21 cellular contexts compared by ENCODE assay signal in the genomic region with DNA sequence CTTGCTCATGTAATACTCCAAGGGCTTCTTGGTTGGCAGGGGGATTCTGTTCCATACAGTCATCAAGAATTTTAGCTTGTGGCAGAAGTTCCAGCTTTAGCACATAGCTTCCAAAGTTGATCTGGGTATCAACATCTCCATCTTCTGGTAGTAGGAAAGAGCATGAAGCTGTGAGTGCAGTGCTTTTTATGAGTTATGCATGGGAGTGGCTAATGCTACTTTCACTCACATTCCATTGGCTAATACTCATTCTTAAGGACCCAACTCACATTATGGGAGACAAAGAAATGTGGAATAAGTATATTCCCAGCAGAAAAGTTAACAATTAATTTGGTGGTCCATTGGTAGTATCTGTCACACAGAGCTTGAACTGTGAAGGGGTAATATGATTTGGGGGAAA.
"Had no signal": no experiment of that assay in that cellular context is flagged by ENCODE, and none has a peak within 500 bp of the region (broad histone marks: within the 10 kb centered on the region; RNA-seq: fewer than 3 reads in every experiment).

No MANE protein-coding gene starts in this region.

- H3K36me3 ChIP-seq: left lung, neutrophil, thyroid gland had no signal

- H3K36me3 Mint-ChIP-seq: activated CD4-positive, alpha-beta memory T cell treated with anti-CD3 and anti-CD28 coated beads for 36 hours; activated CD8-positive, alpha-beta memory T cell treated with anti-CD3 and anti-CD28 coated beads, Interleukin-2, amount 10 ng/mL, durations not matched to agents 7 days and 5 days; brain; natural killer cell; stimulated activated naive B cell treated with anti-CD40 and anti-IgM and Interleukin-4, amounts not matched to agents 10 μg/mL and 1 μg/mL and 100 μg/mL, for 72 hours had no signal

- H3K4me3 ChIP-seq: coronary artery, left lung, thyroid gland had no signal

- H3K27me3 Mint-ChIP-seq: brain had no signal

- H3K9me3 ChIP-seq: left lung, neutrophil, thyroid gland had no signal

- H3K4me1 Mint-ChIP-seq: activated CD4-positive, alpha-beta T cell treated with anti-CD3 and anti-CD28 coated beads for 36 hours; activated CD8-positive, alpha-beta memory T cell treated with anti-CD3 and anti-CD28 coated beads, Interleukin-2, amount 10 ng/mL, durations not matched to agents 7 days and 5 days; brain; central memory CD8-positive, alpha-beta T cell; natural killer cell; stimulated activated naive B cell treated with anti-CD40 and anti-IgM and Interleukin-4, amounts not matched to agents 10 μg/mL and 1 μg/mL and 100 μg/mL, for 72 hours; T-helper 17 cell had no signal

- ATAC-seq: activated CD4-positive, alpha-beta T cell treated with anti-CD3 and anti-CD28 coated beads for 36 hours; activated CD8-positive, alpha-beta memory T cell treated with anti-CD3 and anti-CD28 coated beads, Interleukin-2, amount 10 ng/mL, durations not matched to agents 7 days and 5 days; left lung; natural killer cell; stimulated activated naive B cell treated with anti-CD40 and anti-IgM and Interleukin-4, amounts not matched to agents 10 μg/mL and 1 μg/mL and 100 μg/mL, for 72 hours; T-helper 17 cell had no signal

- H3K27ac Mint-ChIP-seq: activated CD4-positive, alpha-beta memory T cell treated with anti-CD3 and anti-CD28 coated beads for 36 hours; activated CD4-positive, alpha-beta T cell treated with anti-CD3 and anti-CD28 coated beads for 36 hours; activated CD8-positive, alpha-beta memory T cell treated with anti-CD3 and anti-CD28 coated beads, Interleukin-2, amount 10 ng/mL, durations not matched to agents 7 days and 5 days; activated T-helper 2 cell treated with anti-CD3 and anti-CD28 coated beads, Interferon-gamma antibody, Interleukin-2, Interleukin-4, amounts not matched to agents 10 μg/mL and 5 μg/mL and 100 μg/mL, durations not matched to agents 14 hours and 24 hours and 36 hours; brain; natural killer cell; stimulated activated naive B cell treated with anti-CD40 and anti-IgM and Interleukin-4, amounts not matched to agents 10 μg/mL and 1 μg/mL and 100 μg/mL, for 72 hours; T-helper 17 cell had no signal

- H3K4me1 ChIP-seq: left lung, thyroid gland had no signal

- DNase-seq: activated CD4-positive, alpha-beta memory T cell treated with anti-CD3 and anti-CD28 coated beads for 36 hours; activated CD4-positive, alpha-beta T cell treated with anti-CD3 and anti-CD28 coated beads for 36 hours; activated CD8-positive, alpha-beta memory T cell treated with anti-CD3 and anti-CD28 coated beads, Interleukin-2, amount 10 ng/mL, durations not matched to agents 7 days and 5 days; activated naive CD4-positive, alpha-beta T cell treated with anti-CD3 and anti-CD28 coated beads, Interleukin-2, amount 50 U/mL, for 16 hours; activated T-cell treated with anti-CD3 and anti-CD28 coated beads, Interleukin-2, amount 50 U/mL, for 1 hour; amniotic stem cell; effector CD8-positive, alpha-beta T cell; islet precursor cell; left lung; natural killer cell; retina; stimulated activated CD4-positive, alpha-beta T cell treated with anti-CD3 and anti-CD28 coated beads, Interleukin-4, amount 100 ng/mL, for 1 hour; stimulated activated naive B cell treated with anti-CD40 and anti-IgM and Interleukin-4, amounts not matched to agents 10 μg/mL and 1 μg/mL and 100 μg/mL, for 72 hours; T-helper 17 cell; thyroid gland had no signal

- H3K27ac ChIP-seq: coronary artery, epithelial cell of prostate, left lung, neutrophil, thyroid gland had no signal

- H3K9me3 Mint-ChIP-seq: activated CD4-positive, alpha-beta memory T cell treated with anti-CD3 and anti-CD28 coated beads for 36 hours; activated T-helper 2 cell treated with anti-CD3 and anti-CD28 coated beads, Interferon-gamma antibody, Interleukin-2, Interleukin-4, amounts not matched to agents 10 μg/mL and 5 μg/mL and 100 μg/mL, durations not matched to agents 14 hours and 24 hours and 36 hours; brain; central memory CD8-positive, alpha-beta T cell; natural killer cell; stimulated activated naive B cell treated with anti-CD40 and anti-IgM and Interleukin-4, amounts not matched to agents 10 μg/mL and 1 μg/mL and 100 μg/mL, for 72 hours had no signal

- H3K27me3 ChIP-seq: left lung, neutrophil, thyroid gland had no signal

- H3K4me3 Mint-ChIP-seq: activated CD4-positive, alpha-beta memory T cell treated with anti-CD3 and anti-CD28 coated beads for 36 hours; activated CD4-positive, alpha-beta T cell treated with anti-CD3 and anti-CD28 coated beads for 36 hours; activated CD8-positive, alpha-beta memory T cell treated with anti-CD3 and anti-CD28 coated beads, Interleukin-2, amount 10 ng/mL, durations not matched to agents 7 days and 5 days; brain; central memory CD8-positive, alpha-beta T cell; natural killer cell; stimulated activated naive B cell treated with anti-CD40 and anti-IgM and Interleukin-4, amounts not matched to agents 10 μg/mL and 1 μg/mL and 100 μg/mL, for 72 hours; T-helper 17 cell had no signal
